8 cellular contexts compared by ENCODE assay signal in the genomic region with DNA sequence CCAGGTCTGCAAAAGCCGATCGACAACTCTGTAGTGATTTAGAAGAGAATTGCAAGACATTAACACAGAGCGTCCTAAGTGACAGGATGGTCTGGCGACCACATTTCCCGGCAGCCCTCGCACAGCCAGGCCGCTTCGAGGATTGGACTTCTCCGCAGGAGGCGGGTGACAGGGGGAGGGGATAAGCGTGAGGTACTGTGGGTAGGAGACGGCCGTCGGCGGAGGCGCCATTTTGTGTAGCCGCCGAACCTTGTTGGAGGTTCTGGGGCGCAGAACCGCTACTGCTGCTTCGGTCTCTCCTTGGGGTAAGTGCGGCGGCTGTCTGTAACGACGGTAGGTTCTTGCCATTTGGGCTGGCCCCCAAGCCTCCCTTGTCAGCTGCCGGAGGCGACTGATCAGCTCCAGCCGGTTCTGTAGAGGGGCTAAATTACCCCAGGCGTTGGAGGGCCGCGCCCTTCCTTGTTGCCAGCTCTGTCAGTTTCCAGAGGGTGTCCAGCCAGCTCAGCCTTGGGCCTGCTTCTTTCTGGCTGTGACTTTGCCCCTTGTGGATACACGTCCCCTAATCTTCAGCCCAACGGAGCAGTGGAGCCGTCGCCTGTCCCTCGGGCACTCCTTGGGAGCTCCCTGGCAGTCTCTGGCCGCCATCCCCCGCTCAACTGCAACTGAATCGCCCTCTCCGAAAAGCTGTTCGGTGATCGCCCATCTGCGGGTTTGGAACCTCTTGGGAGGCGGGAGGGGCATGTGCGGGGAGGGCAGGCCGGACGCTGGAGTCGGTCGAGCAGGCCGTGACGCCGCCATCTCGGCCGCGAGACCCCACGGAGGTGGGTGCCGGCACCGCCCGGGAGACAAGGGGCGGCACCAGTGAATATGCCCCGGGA. TPM values are rescaled to one million over a fixed set of nuclear protein-coding genes. Genes with fewer than 3 reads are reported as not detected.
DNase-seq lines count a peak whose midpoint lies in the region; ATAC-seq, FAIRE-seq and TF ChIP-seq lines count a peak whose summit lies in the region.

A gene (plus strand): TSS at position 195 of the 878 bp plus-strand sequence. CDS start 1,516 bp downstream, outside the sequence.

- peak; percentile 21 for FAIRE-seq in D721Med (lab: Jason Lieb, UNC)

- H3K56ac ChIP-seq in IMR-90 (ENCODE audit: extremely low read depth, insufficient read depth, low read length): peak within 1 kb of the TSS; percentile 97

- dilution Hi-C loops in IMR-90 (cut with HindIII; ENCODE audit: low sequenced_read_pairs, unreplicated experiment): no loop called here

- peak within 1 kb of the TSS; percentile 100 for H2AK9ac ChIP-seq in IMR-90 (replicated peaks; ENCODE audit: low read depth, low read length, poor library complexity)

- peaks cover 45% of the 10 kb centered on the region for H3K79me2 ChIP-seq in PC-3 (ENCODE audit: low read length)

- 1% methylated on average over 22 of the region's 61 CpGs; no CpG with 5 or more reads in 1 of the 2 experiments for WGBS in IMR-90 (ENCODE audit: extremely low coverage in 2 of 2, insufficient read length in 1 of 2), 2 experiments

- peak within 1 kb of the TSS; percentile 71 for H2BK120ac ChIP-seq in IMR-90 (ENCODE audit: low read depth, low read length)

- H3K27me3 ChIP-seq in IMR-90 (ENCODE audit: control insufficient read depth, insufficient read depth, low read length) (no peaks in the 10 kb centered on the region), PC-3 (ENCODE audit: low read length) (no peaks in the 10 kb centered on the region)

- CTCF ChIA-PET in IMR-90 (lab: Yijun Ruan, JAX) (no interaction called here), PC-3 (lab: Charles Lee) (no interaction called here)

- H4K5ac ChIP-seq in IMR-90 (ENCODE audit: low read depth, low read length): peak within 1 kb of the TSS; percentile 97

- ATAC-seq in GM21526 (IDR thresholded peaks at IDR 0.05; ENCODE audit: low FRiP score, unreplicated experiment) (peak; percentile 95), IMR-90 (ENCODE audit: low read depth) (peak; percentile 96), PC-3 (peak; percentile 100), mucosa of descending colon (peak; percentile 100)

- in situ Hi-C loops in IMR-90 (cut with MboI; ENCODE audit: low sequenced_read_pairs): no loop called here

- H2BK5ac ChIP-seq in IMR-90 (ENCODE audit: low read depth, low read length, poor library complexity, severe bottlenecking): peak within 1 kb of the TSS; percentile 97

- peak within 1 kb of the TSS; percentile 85 for H3K4me2 ChIP-seq in IMR-90 (ENCODE audit: low read depth, low read length)
- peak within 1 kb of the TSS; percentile 92 for H3K4me2 ChIP-seq in PC-3 (ENCODE audit: low read length)

- no peaks in the 10 kb centered on the region for H3F3A ChIP-seq in PC-3 (ENCODE audit: low read length, unreplicated experiment)

- no peak for TF ChIP-seq RAD21 in IMR-90 (IDR thresholded peaks at IDR 0.05; ENCODE audit: low read length)

- peak within 1 kb of the TSS; percentile 100 for H2AK5ac ChIP-seq in IMR-90 (ENCODE audit: low read depth, low read length)

- H4K20me1 ChIP-seq in IMR-90 (ENCODE audit: insufficient read depth, low read length) (peaks cover 32% of the 10 kb centered on the region), PC-3 (ENCODE audit: low read length) (peaks cover 17% of the 10 kb centered on the region)

- POLR2A ChIA-PET in IMR-90 (lab: Charles Lee; ENCODE audit: unreplicated experiment): interaction anchor here (0.6 kb wide), 2 partner anchors 9 to 116 kb away, joined by 3 to 4 read pairs; no protein-coding TSS in a partner anchor
- POLR2A ChIA-PET in PC-3 (lab: Charles Lee; ENCODE audit: unreplicated experiment): no interaction called here

- peak within 1 kb of the TSS; percentile 100 for H3K4ac ChIP-seq in IMR-90 (ENCODE audit: low read depth, low read length)

- H3K9ac ChIP-seq in IMR-90 (ENCODE audit: low read depth, low read length) (peak within 1 kb of the TSS; percentile 99), PC-3 (ENCODE audit: low read length) (peak within 1 kb of the TSS; percentile 100)

- TF ChIP-seq POLR2A in IMR-90 (IDR thresholded peaks at IDR 0.05; ENCODE audit: low read depth, low read length): peak; percentile 83

- H3K27ac ChIP-seq in IMR-90 (ENCODE audit: insufficient read depth, low read length) (peak within 1 kb of the TSS; percentile 95), PC-3 (ENCODE audit: low read length) (peak within 1 kb of the TSS; percentile 85), epithelial cell of prostate (peak within 1 kb of the TSS; percentile 69)

- H3K14ac ChIP-seq in IMR-90 (replicated peaks; ENCODE audit: low read depth, low read length): peak within 1 kb of the TSS; percentile 100

- H2BK20ac ChIP-seq in IMR-90 (ENCODE audit: low read depth, low read length): no peak within 1 kb of the TSS

- H3K9me1 ChIP-seq in IMR-90 (ENCODE audit: insufficient read depth, low read length): peaks cover 8% of the 10 kb centered on the region

- H3K18ac ChIP-seq in IMR-90 (ENCODE audit: low read depth, low read length): peak within 1 kb of the TSS; percentile 96

- TF ChIP-seq CTCF in D721Med (IDR thresholded peaks at IDR 0.05; ENCODE audit: insufficient read depth, missing control alignments) (no peak), IMR-90 (conservative IDR thresholded peaks at IDR 0.05; ENCODE audit: low read depth, low read length) (no peak), PC-3 (conservative IDR thresholded peaks at IDR 0.05; ENCODE audit: low read depth, low read length) (no peak), mucosa of descending colon (IDR thresholded peaks at IDR 0.05) (no peak)

- TSS peak; percentile 59 for BruUV-seq in IMR-90 (replicated peaks; lab: Mats Ljungman, UMichigan)
- TSS peak; percentile 37 for BruUV-seq in PC-3 (replicated peaks; lab: Mats Ljungman, UMichigan)

- H3K4me3 ChIP-seq in IMR-90 (ENCODE audit: insufficient read depth, low read depth, low read length) (peak within 1 kb of the TSS; percentile 94), PC-3 (ENCODE audit: low read length) (peak within 1 kb of the TSS; percentile 97), mucosa of descending colon (peak within 1 kb of the TSS; percentile 85)

- peak within 1 kb of the TSS; percentile 95 to 99 for H4K8ac ChIP-seq in IMR-90 (ENCODE audit: low read depth in 2 of 2, low read length in 2 of 2)

- H2AFZ ChIP-seq in IMR-90 (replicated peaks; ENCODE audit: low read length, poor library complexity) (peak within 1 kb of the TSS; percentile 92), PC-3 (ENCODE audit: low read length) (peak within 1 kb of the TSS; percentile 98)

- intact Hi-C loops in IMR-90 (cut with micrococcal nuclease) (loop anchor here (5.0 kb wide), 1 partner anchor 147 kb away; a partner anchor contains a TSS), PC-3 (cut with micrococcal nuclease) (no loop called here), mucosa of descending colon (cut with DNase I, micrococcal nuclease) (no loop called here)

- peaks cover 10 to 34% of the 10 kb centered on the region in 2 experiments; a peak in 3 of 4 replicates for H3K79me1 ChIP-seq in IMR-90 (ENCODE audit: low read depth in 1 of 2, low read length in 2 of 2)

- H4K91ac ChIP-seq in IMR-90 (ENCODE audit: insufficient read depth, low read depth, low read length): peak within 1 kb of the TSS; percentile 100

- H3K36me3 ChIP-seq in IMR-90 (ENCODE audit: control insufficient read depth, insufficient read depth, low read length) (peaks cover 26% of the 10 kb centered on the region), PC-3 (ENCODE audit: low read depth, low read length) (peaks cover 34% of the 10 kb centered on the region), mucosa of descending colon (ENCODE audit: low read depth) (peaks cover 5% of the 10 kb centered on the region)

- peak within 1 kb of the TSS; percentile 31; the same call in 1 of the 3 replicates for H2BK15ac ChIP-seq in IMR-90 (ENCODE audit: low read depth, low read length)

- DNase-seq in D721Med (ENCODE audit: insufficient read length, low spot score): peak; percentile 93
- DNase-seq in IMR-90: peak; percentile 91
- DNase-seq in PC-3: peak; percentile 95
- peak; percentile 89 for DNase-seq in activated T-cell treated with anti-CD3 and anti-CD28 coated beads for 48 hours (ENCODE audit: low read depth)
- peak; percentile 52 for DNase-seq in epithelial cell of prostate (ENCODE audit: low read depth, low spot score)
- peak; percentile 92 to 95 (median 94) for DNase-seq in mucosa of descending colon
- DNase-seq in stimulated activated CD8-positive, alpha-beta memory T cell treated with anti-CD3 and anti-CD28 coated beads, Interleukin-4, amount 100 ng/mL, for 24 hours (ENCODE audit: low read depth): peak; percentile 89

- no peaks in the 10 kb centered on the region for H3K9me2 ChIP-seq in PC-3 (replicated peaks; ENCODE audit: low read length)

- H3K23ac ChIP-seq in IMR-90 (ENCODE audit: low read depth, low read length): peak within 1 kb of the TSS; percentile 100

- H3K9me3 ChIP-seq in IMR-90 (ENCODE audit: control insufficient read depth, insufficient read depth, low read length): no peaks in the 10 kb centered on the region
- no peaks in the 10 kb centered on the region for H3K9me3 ChIP-seq in PC-3 (ENCODE audit: low read length)
- H3K9me3 ChIP-seq in mucosa of descending colon: no peaks in the 10 kb centered on the region

- H3K4me1 ChIP-seq in IMR-90 (ENCODE audit: control insufficient read depth, insufficient read depth, low read length) (peaks cover 7% of the 10 kb centered on the region; the same call in 1 of the 2 replicates), PC-3 (ENCODE audit: insufficient read depth, low read length) (peaks cover 17% of the 10 kb centered on the region), mucosa of descending colon (ENCODE audit: low read depth) (peaks cover 16% of the 10 kb centered on the region)

TF ChIP-seq in IMR-90, 13 proteins besides CTCF, POLR2A, EP300 and RAD21:
- TF ChIP-seq CHD1 (IDR thresholded peaks at IDR 0.05; ENCODE audit: low read depth, low read length) (peak; percentile 76; the same call in 1 of the 2 replicates), MAZ (IDR thresholded peaks at IDR 0.05; ENCODE audit: borderline replicate concordance, low read depth, low read length) (peak; percentile 20; the same call in 1 of the 2 replicates), BHLHE40 (IDR thresholded peaks at IDR 0.05; ENCODE audit: low read depth, low read length) (no peak), MXI1 (IDR thresholded peaks at IDR 0.05; ENCODE audit: borderline replicate concordance, low read depth, low read length) (peak; percentile 39; the same call in 1 of the 2 replicates)

RNA-seq across cellular contexts. Expression of the gene that starts here (rescaled TPM):
- 121 and 122 TPM in 2 replicates for total RNA-seq in IMR-90 (2012; rRNA removed)
- 143 and 155 TPM in 2 replicates for polyA plus RNA-seq in IMR-90 (2012; rRNA removed)
- polyA plus RNA-seq in IMR-90 (2012; cell fraction: cytosol; rRNA removed): 28.3 and 37.6 TPM in 2 replicates
- polyA plus RNA-seq in IMR-90 (2012; cell fraction: nucleus; rRNA removed; ENCODE audit: low replicate concordance): 374 and 1,169 TPM in 2 replicates
- total RNA-seq in PC-3 (2014; rRNA removed): 105 and 128 TPM in 2 replicates
- 100 to 1,000 TPM; 128 to 183 (median 158) TPM for total RNA-seq in mucosa of descending colon

Comparison
In these comparisons a context has a peak if more than half of its experiments do, and no peak if none do; other contexts are left out.
1. Peak in every context shown above with its lines: DNase-seq, ATAC-seq, H3K4me3 ChIP-seq and H3K27ac ChIP-seq.